In genomic region chr3:42590989-42591756, GRCh38 we compare ENCODE assay signal across 1 cellular context.
A peak's percentile ranks its signal among the peaks of the same experiment; 100 is the strongest.
TF ChIP-seq lines count a peak whose summit lies in the region.

No MANE protein-coding gene starts in this region.

TF ChIP-seq in K562, 482 proteins besides CTCF, POLR2A, EP300 and RAD21 (continued from another document and continues in another):
- TF ChIP-seq CTCFL (IDR thresholded peaks at IDR 0.05; ENCODE audit: borderline replicate concordance, insufficient read depth, low read depth, low read length, poor library complexity, severe bottlenecking) (no peak), HMG20B (CRISPR knock-in tag; IDR thresholded peaks at IDR 0.05) (no peak), BRF2 (IDR thresholded peaks at IDR 0.05; ENCODE audit: borderline replicate concordance, insufficient read depth, insufficient read length) (no peak), NKRF (IDR thresholded peaks at IDR 0.05; ENCODE audit: borderline replicate concordance) (peak; percentile 69; the same call in 1 of the 2 replicates), CBFA2T3 (IDR thresholded peaks at IDR 0.05) (no peak), HDAC2 (IDR thresholded peaks at IDR 0.05) (no peak), HMGN3 (IDR thresholded peaks at IDR 0.05; ENCODE audit: borderline replicate concordance, extremely low read depth, insufficient read length, low read depth, low read length) (no peak), TRIM25 (IDR thresholded peaks at IDR 0.05; ENCODE audit: borderline replicate concordance) (peak; percentile 52; the same call in 1 of the 2 replicates), ZNF253 (CRISPR knock-in tag; conservative IDR thresholded peaks at IDR 0.05) (no peak), ARNT (IDR thresholded peaks at IDR 0.05) (no peak; a peak in 1 of 4 replicates), ZNF407 (IDR thresholded peaks at IDR 0.05; ENCODE audit: low read depth) (0 out of 2 replicates have a peak, but pooled peaks have one; percentile 22), HIVEP1 (CRISPR knock-in tag; IDR thresholded peaks at IDR 0.05) (no peak), SLC30A9 (CRISPR knock-in tag; IDR thresholded peaks at IDR 0.05) (no peak), SMAD1 (IDR thresholded peaks at IDR 0.05; ENCODE audit: low read depth, low read length, partially characterized antibody) (no peak), ZZZ3 (IDR thresholded peaks at IDR 0.05) (no peak), EGR1 (conservative IDR thresholded peaks at IDR 0.05) (peak; percentile 53), FOSL1 (tag; conservative IDR thresholded peaks at IDR 0.05) (no peak), ATF1 (CRISPR knock-in tag; IDR thresholded peaks at IDR 0.05) (no peak), ATF1 (tag; IDR thresholded peaks at IDR 0.05) (no peak), ZNF431 (CRISPR knock-in tag; IDR thresholded peaks at IDR 0.05) (no peak), GABPA (tag; conservative IDR thresholded peaks at IDR 0.05; ENCODE audit: low read depth) (0 out of 2 replicates have a peak, but pooled peaks have one; percentile 26), NR2C1 (IDR thresholded peaks at IDR 0.05) (no peak), NR2C1 (tag; IDR thresholded peaks at IDR 0.05) (no peak), ELF2 (CRISPR knock-in tag; IDR thresholded peaks at IDR 0.05) (no peak), THAP12 (CRISPR knock-in tag; IDR thresholded peaks at IDR 0.05) (no peak), EZH2 (IDR thresholded peaks at IDR 0.05; ENCODE audit: borderline replicate concordance, low read depth, low read length) (no peak), ZEB2 (IDR thresholded peaks at IDR 0.05) (no peak), ZBTB17 (CRISPR knock-in tag; IDR thresholded peaks at IDR 0.05) (no peak), RCOR1 (IDR thresholded peaks at IDR 0.05; ENCODE audit: borderline replicate concordance in 1 of 2, low read depth in 2 of 2, low read length in 2 of 2) (no peak), BCOR (IDR thresholded peaks at IDR 0.05) (peak; percentile 47; the same call in 1 of the 2 replicates), HEY1 (CRISPR knock-in tag; IDR thresholded peaks at IDR 0.05; ENCODE audit: borderline replicate concordance) (no peak), ZNF282 (CRISPR knock-in tag; IDR thresholded peaks at IDR 0.05) (0 out of 2 replicates have a peak, but pooled peaks have one; percentile 48), POLR2G (IDR thresholded peaks at IDR 0.05; ENCODE audit: low read depth, low read length) (peak; percentile 77), XRCC4 (IDR thresholded peaks at IDR 0.05; ENCODE audit: extremely low read depth, insufficient read depth, insufficient read length) (no peak), ARID4B (CRISPR knock-in tag; IDR thresholded peaks at IDR 0.05) (peak; percentile 72; the same call in 1 of the 2 replicates), NFRKB (IDR thresholded peaks at IDR 0.05; ENCODE audit: low read depth) (0 out of 2 replicates have a peak, but pooled peaks have one; percentile 30), ZFP36 (IDR thresholded peaks at IDR 0.05; ENCODE audit: low read depth, low read length, partially characterized antibody) (no peak)
